8 cellular contexts compared by ENCODE assay signal in the genomic region with DNA sequence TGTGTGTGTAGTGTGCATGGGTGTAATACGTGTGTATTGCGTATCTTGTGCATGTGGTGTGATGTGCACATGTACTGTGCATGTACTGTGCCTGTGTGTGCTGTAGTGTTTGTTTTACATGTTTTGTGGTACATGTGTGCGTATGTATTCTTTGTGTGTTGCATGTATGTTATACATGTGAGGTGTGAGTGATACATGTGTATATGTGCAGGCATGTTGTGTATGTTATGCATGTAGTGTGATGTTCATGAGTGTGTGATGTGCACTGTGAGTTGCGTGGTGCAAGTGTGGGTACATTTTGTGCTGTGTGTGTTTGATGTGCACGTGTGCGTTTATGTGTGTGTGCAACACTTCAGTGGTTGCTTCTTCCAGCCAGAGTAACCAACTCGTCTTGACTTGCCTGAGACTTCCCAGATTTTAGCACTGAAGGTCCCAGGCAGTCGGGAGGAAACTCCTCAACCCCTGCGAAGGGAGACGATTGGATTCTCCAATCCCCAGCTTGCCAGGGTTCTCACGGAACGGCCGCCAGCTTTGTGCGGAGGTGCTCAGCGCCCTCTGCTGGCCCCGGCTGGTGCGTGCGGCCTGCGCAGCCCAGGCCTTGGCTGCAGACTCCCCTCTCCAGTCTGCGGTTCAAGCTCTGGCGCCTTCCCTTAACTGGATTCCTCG. TPM values are rescaled to one million over a fixed set of nuclear protein-coding genes. Genes with fewer than 3 reads are reported as not detected.
A peak's percentile ranks its signal among the peaks of the same experiment; 100 is the strongest.
DNase-seq lines count a peak whose midpoint lies in the region; ATAC-seq lines count a peak whose summit lies in the region.

No MANE protein-coding gene starts in this region.

- no peaks in the 10 kb centered on the region for H3K9me3 ChIP-seq in duodenal mucosa (ENCODE audit: control insufficient read depth in 1 of 2, low read length in 2 of 2)

- H3K36me3 ChIP-seq in duodenal mucosa (ENCODE audit: control insufficient read depth in 1 of 2, insufficient read depth in 2 of 2, low read length in 2 of 2) = no peaks in the 10 kb centered on the region

- H3K9ac ChIP-seq in duodenal mucosa (ENCODE audit: low read depth in 1 of 2, low read length in 2 of 2) = no peak overlapping the region

- ATAC-seq in GM18519 (IDR thresholded peaks at IDR 0.05; ENCODE audit: low FRiP score, unreplicated experiment) (peak; percentile 49), HG03196 (IDR thresholded peaks at IDR 0.05; ENCODE audit: unreplicated experiment) (peak; percentile 54)

- H3K4me3 ChIP-seq in duodenal mucosa (ENCODE audit: low read depth in 1 of 2, low read length in 2 of 2) = peak overlapping the region; percentile 44 to 48

- H3K27me3 ChIP-seq in duodenal mucosa (ENCODE audit: control insufficient read depth in 1 of 2, insufficient read depth in 2 of 2, low read length in 2 of 2) = peaks cover 10 to 18% of the 10 kb centered on the region in 2 donors

- peak; percentile 28 to 45 for DNase-seq in activated CD4-positive, alpha-beta T cell treated with anti-CD3 and anti-CD28 coated beads for 4 hours
- peak; percentile 93 for DNase-seq in mesenteric fat pad (ENCODE audit: low spot score)
- peak; percentile 6 to 10 for DNase-seq in stimulated activated CD8-positive, alpha-beta memory T cell treated with anti-CD3 and anti-CD28 coated beads, Interleukin-4, amount 100 ng/mL, for 1 hour (ENCODE audit: low read depth in 2 of 2, low spot score in 1 of 2)
- no peak for DNase-seq in NCI-H2029 (lab: John Stamatoyannopoulos, UW)
- no peak for DNase-seq in NCI-H82 treated with DMSO at 0.1 percent for 48 hours (lab: John Stamatoyannopoulos, UW; ENCODE audit: unreplicated experiment)

- H3K4me1 ChIP-seq in duodenal mucosa (ENCODE audit: control insufficient read depth in 1 of 2, insufficient read depth in 2 of 2, low read length in 2 of 2) = peaks cover 0 to 8% of the 10 kb centered on the region in 2 donors

- H3K27ac ChIP-seq in duodenal mucosa (ENCODE audit: low read depth, low read length) = no peak overlapping the region

RNA-seq across cellular contexts. Expression of gene GALNT15, which starts 3.6 kb away (rescaled TPM):
- total RNA-seq in mesenteric fat pad = 275 TPM

Comparison
In these comparisons a context has a peak if more than half of its experiments do, and no peak if none do; other contexts are left out.
1. DNase-seq: peak in activated CD4-positive, alpha-beta T cell treated with anti-CD3 and anti-CD28 coated beads for 4 hours (2 of 2), mesenteric fat pad (single experiment) and stimulated activated CD8-positive, alpha-beta memory T cell treated with anti-CD3 and anti-CD28 coated beads, Interleukin-4, amount 100 ng/mL, for 1 hour (2 of 2); none in NCI-H2029 (single experiment) and NCI-H82 treated with DMSO at 0.1 percent for 48 hours (single experiment).